In genomic region chr4:79652726-79653125, GRCh38 we compare ENCODE assay signal across 1 cellular context.
TF ChIP-seq lines count a peak whose summit lies in the region.

No MANE protein-coding gene starts in this region.

TF ChIP-seq in GM23338, 12 proteins besides CTCF, POLR2A, EP300 and RAD21 (continued from another document):
- TF ChIP-seq ZNF462 (CRISPR knock-in tag; IDR thresholded peaks at IDR 0.05) (no peak), ZNF114 (CRISPR knock-in tag; IDR thresholded peaks at IDR 0.05) (no peak), POLR2AphosphoS5 (IDR thresholded peaks at IDR 0.05; ENCODE audit: low read depth) (no peak), REST (IDR thresholded peaks at IDR 0.05; ENCODE audit: unreplicated experiment) (no peak)
